ENCODE assay signal across 15 cellular contexts in the genomic region with DNA sequence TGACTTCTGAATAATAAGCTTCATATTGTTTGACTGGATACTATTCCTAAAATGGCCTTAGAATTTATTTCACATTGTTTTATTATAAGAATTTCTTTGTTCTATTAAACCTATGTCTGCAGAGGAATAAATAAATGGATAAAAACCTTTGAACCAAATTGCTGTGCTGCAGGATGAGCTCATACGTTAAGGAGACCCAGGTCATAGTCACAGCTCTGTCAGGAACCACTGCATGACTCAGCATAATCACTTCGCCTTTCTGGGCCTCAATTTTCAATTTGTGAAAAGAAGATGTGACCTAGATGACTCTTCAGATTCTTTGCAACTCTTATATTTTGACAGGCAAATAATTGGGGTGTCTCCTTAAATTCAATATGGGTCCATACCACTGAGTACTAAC. TPM values are rescaled to one million over a fixed set of nuclear protein-coding genes. Genes with fewer than 3 reads are reported as not detected.
DNase-seq lines count a peak whose midpoint lies in the region; ATAC-seq lines count a peak whose summit lies in the region.
"Had no signal": no experiment of that assay in that cellular context is flagged by ENCODE, and none has a peak within 500 bp of the region (broad histone marks: within the 10 kb centered on the region; RNA-seq: fewer than 3 reads in every experiment).

No MANE protein-coding gene starts in this region.

- no peaks in the 10 kb centered on the region for H3K36me3 ChIP-seq in adipocyte (ENCODE audit: control insufficient read depth, insufficient read depth, low read length, severe bottlenecking)

- H3K9ac ChIP-seq in adipocyte (ENCODE audit: low read length), result no peak overlapping the region

- H3K4me3 ChIP-seq in adipocyte (ENCODE audit: low read length), result no peak overlapping the region

- DNase-seq in EH (ENCODE audit: low read depth) (peak; percentile 63), LHCN-M2 (ENCODE audit: low read depth) (peak; percentile 53), adipocyte (ENCODE audit: low read depth) (peak; percentile 34), kidney glomerular epithelial cell (lab: John Stamatoyannopoulos, UW) (peak; percentile 29), pons (ENCODE audit: low spot score) (no peak), ACHN (no peak), NCI-H2107 treated with DMSO at 0.1 percent for 48 hours (lab: John Stamatoyannopoulos, UW; ENCODE audit: unreplicated experiment) (no peak)
- DNase-seq: activated CD8-positive, alpha-beta memory T cell treated with anti-CD3 and anti-CD28 coated beads for 24 hours; Caco-2; effector CD4-positive, alpha-beta T cell; NCI-H1105 treated with DMSO at 0.1 percent for 48 hours; NCI-H69; retina had no signal

- no peaks in the 10 kb centered on the region for H3K9me3 ChIP-seq in adipocyte (ENCODE audit: control insufficient read depth, low read length)
- H3K9me3 ChIP-seq: Caco-2 had no signal

- no peaks in the 10 kb centered on the region for H3K27me3 ChIP-seq in adipocyte (replicated peaks; ENCODE audit: control insufficient read depth, insufficient read depth, low read length)

- in situ Hi-C loops in ACHN (cut with HindIII; ENCODE audit: low pct_ligation_motif_present, low pct_unique_long_range_greater_than_20kb, low sequenced_read_pairs), result no loop called here

- ATAC-seq in GM21723 (IDR thresholded peaks at IDR 0.05; ENCODE audit: unreplicated experiment), result no peak

- H3K4me1 ChIP-seq in adipocyte (ENCODE audit: control insufficient read depth, insufficient read depth, low read length), result peaks cover 29% of the 10 kb centered on the region

RNA-seq across cellular contexts. Expression of a gene that starts 36.7 kb away (rescaled TPM):
- total RNA-seq in LHCN-M2 (2014; rRNA removed), result not detected in 2 replicates
- polyA plus RNA-seq in LHCN-M2 (2012), result not detected
- total RNA-seq: Caco-2; T-helper 1 cell treated with Interleukin-12 subunit alpha and Interleukin-12 subunit beta and Interleukin-4 antibody, amounts not matched to agents 30 ng/mL and 1 ng/mL, for 36 hours had no signal

Comparison
In these comparisons a context has a peak if more than half of its experiments do, and no peak if none do; other contexts are left out.
1. DNase-seq: peak in EH (single experiment), LHCN-M2 (single experiment), adipocyte (single experiment) and kidney glomerular epithelial cell (single experiment); none in pons (single experiment), ACHN (single experiment) and NCI-H2107 treated with DMSO at 0.1 percent for 48 hours (single experiment).